ENCODE assay signal across 22 cellular contexts in the genomic region with DNA sequence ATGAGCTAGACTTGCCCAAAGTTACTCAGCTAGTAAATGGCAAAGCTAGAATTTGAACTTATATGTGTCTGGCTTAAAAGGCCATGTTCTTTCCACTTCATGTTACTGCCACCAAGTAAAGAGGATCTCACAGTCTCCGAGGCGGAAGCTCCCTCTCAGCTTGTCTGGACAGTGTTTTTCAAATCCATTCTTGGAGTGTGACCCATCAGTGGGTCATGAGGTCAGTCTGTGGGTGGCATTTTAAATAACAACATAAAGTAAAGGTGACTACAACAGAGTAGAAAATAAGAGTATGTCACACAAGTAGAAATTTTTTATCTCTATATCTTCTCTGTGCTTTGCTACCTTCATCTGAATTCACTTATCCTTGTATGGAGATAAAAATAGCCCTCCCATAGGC. TPM values are rescaled to one million over a fixed set of nuclear protein-coding genes. Genes with fewer than 3 reads are reported as not detected.
DNase-seq lines count a peak whose midpoint lies in the region; FAIRE-seq and TF ChIP-seq lines count a peak whose summit lies in the region.
"Had no signal": no experiment of that assay in that cellular context is flagged by ENCODE, and none has a peak within 500 bp of the region (broad histone marks: within the 10 kb centered on the region; RNA-seq: fewer than 3 reads in every experiment).

No MANE protein-coding gene starts in this region.

- H3K9me3 ChIP-seq in astrocyte (ENCODE audit: insufficient read depth, low read depth, low read length) (no peaks in the 10 kb centered on the region), tibial nerve (no peaks in the 10 kb centered on the region)
- H3K9me3 ChIP-seq: A549, BLaER1, Caco-2 had no signal

- no peak overlapping the region for H3K23ac ChIP-seq in mesendoderm (ENCODE audit: low read length)

- H3K4me3 ChIP-seq in BJ (ENCODE audit: low read depth, low read length), result no peak overlapping the region
- H3K4me3 ChIP-seq in HFF-Myc (replicated peaks; ENCODE audit: low read depth, low read length), result no peak overlapping the region
- H3K4me3 ChIP-seq in astrocyte (ENCODE audit: insufficient read depth, low read depth, low read length), result no peak overlapping the region
- H3K4me3 ChIP-seq in mesendoderm (ENCODE audit: low read length), result no peak overlapping the region
- no peak overlapping the region for H3K4me3 ChIP-seq in tibial nerve
- H3K4me3 ChIP-seq: A549, BLaER1 had no signal

- TF ChIP-seq POLR2A in tibial nerve (IDR thresholded peaks at IDR 0.05), result no peak

- TF ChIP-seq CTCF in BJ (IDR thresholded peaks at IDR 0.05; ENCODE audit: insufficient read depth, low read depth, low read length), result no peak
- no peak for TF ChIP-seq CTCF in HFF-Myc (IDR thresholded peaks at IDR 0.05; ENCODE audit: low read depth, low read length, missing control alignments)
- no peak for TF ChIP-seq CTCF in astrocyte (IDR thresholded peaks at IDR 0.05; ENCODE audit: insufficient read depth, low read depth, low read length)
- no peak for TF ChIP-seq CTCF in tibial nerve (IDR thresholded peaks at IDR 0.05)

- H3K27ac ChIP-seq in astrocyte (ENCODE audit: low read depth, low read length), result no peak overlapping the region
- no peak overlapping the region for H3K27ac ChIP-seq in mesendoderm (ENCODE audit: low read depth, low read length)
- no peak overlapping the region for H3K27ac ChIP-seq in tibial nerve
- H3K27ac ChIP-seq: A549, BLaER1, C4-2B had no signal

- no peak overlapping the region for H3K9ac ChIP-seq in astrocyte (ENCODE audit: low read length)
- no peak overlapping the region for H3K9ac ChIP-seq in mesendoderm (ENCODE audit: low read length)
- H3K9ac ChIP-seq: BLaER1 had no signal

- H3K9me3 Mint-ChIP-seq in astrocyte (ENCODE audit: unreplicated experiment), result no peaks in the 10 kb centered on the region
- H3K9me3 Mint-ChIP-seq: CD8-positive, alpha-beta T cell had no signal

- no peak overlapping the region for H3K4ac ChIP-seq in mesendoderm (ENCODE audit: low read depth, low read length)

- DNase-seq in BJ (ENCODE audit: low read depth) (peak; percentile 65), HFF-Myc (ENCODE audit: extremely low read depth, low read depth) (peak; percentile 16), astrocyte (ENCODE audit: low read depth) (no peak), mesendoderm (no peak), T-helper 9 cell (no peak), dedifferentiated amniotic fluid mesenchymal stem cell (ENCODE audit: extremely low spot score) (no peak), tibial nerve (ENCODE audit: low spot score in 2 of 2) (no peak)
- DNase-seq: 8988T; ACHN; Caco-2; CD4-positive, CD25-positive, alpha-beta regulatory T cell; CD8-positive, alpha-beta T cell; DMS79; GF-D8; H7; HCEC 1CT had no signal

- TF ChIP-seq EP300 in tibial nerve (IDR thresholded peaks at IDR 0.05), result no peak

- no peak overlapping the region for H3K4me3 Mint-ChIP-seq in astrocyte (ENCODE audit: unreplicated experiment)
- H3K4me3 Mint-ChIP-seq: CD4-positive, CD25-positive, alpha-beta regulatory T cell; CD8-positive, alpha-beta T cell had no signal

- CTCF ChIA-PET in BJ (lab: Yijun Ruan, JAX), result no interaction called here

- H3K18ac ChIP-seq in mesendoderm (ENCODE audit: low read length), result no peak overlapping the region

- no peak overlapping the region for H4K5ac ChIP-seq in mesendoderm (ENCODE audit: low read length)

- H3K36me3 ChIP-seq in BJ (ENCODE audit: control insufficient read depth, insufficient read depth, low read length) (no peaks in the 10 kb centered on the region), astrocyte (ENCODE audit: insufficient read depth, low read length) (no peaks in the 10 kb centered on the region), mesendoderm (ENCODE audit: control insufficient read depth, insufficient read depth, low read length) (no peaks in the 10 kb centered on the region), tibial nerve (no peaks in the 10 kb centered on the region)
- H3K36me3 ChIP-seq: BLaER1 had no signal

- peaks cover 7% of the 10 kb centered on the region for H3K27me3 Mint-ChIP-seq in astrocyte (ENCODE audit: low read depth, unreplicated experiment)

- H3K27me3 ChIP-seq in BJ (ENCODE audit: control insufficient read depth, insufficient read depth, low read length) (peaks cover 2% of the 10 kb centered on the region; the same call in 1 of the 2 replicates), astrocyte (ENCODE audit: insufficient read depth, low read length) (no peaks in the 10 kb centered on the region), mesendoderm (ENCODE audit: insufficient read depth, low read length, poor library complexity) (no peaks in the 10 kb centered on the region), tibial nerve (no peaks in the 10 kb centered on the region)
- H3K27me3 ChIP-seq: BLaER1 had no signal

- no peak overlapping the region for H2AFZ ChIP-seq in astrocyte (ENCODE audit: low read depth, low read length)

- peak overlapping the region; percentile 17 for H3K4me2 ChIP-seq in astrocyte (ENCODE audit: low read length)
- no peak overlapping the region for H3K4me2 ChIP-seq in mesendoderm (ENCODE audit: low read length)
- H3K4me2 ChIP-seq: A549, BLaER1 had no signal

- peak overlapping the region; percentile 55 for H2AK5ac ChIP-seq in mesendoderm (ENCODE audit: low read length)

- FAIRE-seq in astrocyte (lab: Jason Lieb, UNC), result no peak
- FAIRE-seq: A549, GM12891, H1 had no signal

- POLR2A ChIA-PET in BJ (lab: Charles Lee), result no interaction called here

- H2BK120ac ChIP-seq in mesendoderm (ENCODE audit: low read depth, low read length), result no peak overlapping the region

- H3K4me1 Mint-ChIP-seq in astrocyte (ENCODE audit: low read depth, unreplicated experiment), result peaks cover 16% of the 10 kb centered on the region
- H3K4me1 Mint-ChIP-seq: CD4-positive, CD25-positive, alpha-beta regulatory T cell had no signal

- H3K79me2 ChIP-seq in astrocyte (ENCODE audit: insufficient read depth, low read length) (peaks cover 3% of the 10 kb centered on the region), mesendoderm (ENCODE audit: control insufficient read depth, insufficient read depth, low read length) (no peaks in the 10 kb centered on the region)

- H3K4me1 ChIP-seq in astrocyte (ENCODE audit: insufficient read depth, low read length) (peaks cover 13% of the 10 kb centered on the region), mesendoderm (ENCODE audit: control insufficient read depth, low read depth, low read length) (peaks cover 8% of the 10 kb centered on the region), tibial nerve (no peaks in the 10 kb centered on the region)
- H3K4me1 ChIP-seq: A549, BLaER1, Caco-2 had no signal

- no peak overlapping the region for H3K27ac Mint-ChIP-seq in astrocyte (ENCODE audit: unreplicated experiment)
- H3K27ac Mint-ChIP-seq: CD4-positive, CD25-positive, alpha-beta regulatory T cell; CD8-positive, alpha-beta T cell had no signal

- H3K56ac ChIP-seq in mesendoderm (ENCODE audit: low read length), result no peak overlapping the region

- H3K36me3 Mint-ChIP-seq in astrocyte (ENCODE audit: low read depth, unreplicated experiment), result peaks cover 3% of the 10 kb centered on the region
- H3K36me3 Mint-ChIP-seq: CD4-positive, CD25-positive, alpha-beta regulatory T cell; CD8-positive, alpha-beta T cell had no signal

- H4K8ac ChIP-seq in mesendoderm (ENCODE audit: low read depth, low read length), result no peak overlapping the region

- H4K20me1 ChIP-seq in astrocyte (ENCODE audit: insufficient read depth, low read length), result peaks cover 17% of the 10 kb centered on the region
- H4K20me1 ChIP-seq: BLaER1 had no signal

- H2BK5ac ChIP-seq in mesendoderm (ENCODE audit: low read length), result peak overlapping the region; percentile 55

- H2BK15ac ChIP-seq in mesendoderm (replicated peaks; ENCODE audit: low read depth), result no peak overlapping the region

- no CpG with 5 or more reads among the region's 2 CpGs for WGBS in mesendoderm (ENCODE audit: extremely low coverage, insufficient coverage, low lambda C conversion rate)
- WGBS in tibial nerve, 2 donors, result 68 to 73% methylated on average over 2 of the region's 2 CpGs

- no peaks in the 10 kb centered on the region for H3K79me1 ChIP-seq in mesendoderm (ENCODE audit: low read length)

RNA-seq across cellular contexts. Expression of gene HMGB4, which starts 3.2 kb away (rescaled TPM):
- polyA plus RNA-seq in BJ (2011; rRNA removed), result not detected in 2 replicates
- polyA minus RNA-seq in BJ (2011; rRNA and poly(A)+ RNA removed), result not detected in 2 replicates
- total RNA-seq in astrocyte (not detected in 2 replicates), tibial nerve (not detected)
- 0.01 TPM for polyA plus RNA-seq in mesendoderm (2013, experiment 1 of 2)
- 0.03 TPM for polyA plus RNA-seq in mesendoderm (2013, experiment 2 of 2)
- total RNA-seq: Caco-2; CD4-positive, CD25-positive, alpha-beta regulatory T cell; CD8-positive, alpha-beta T cell; G401; H1; H7 had no signal
- polyA plus RNA-seq: A549; CD4-positive, CD25-positive, alpha-beta regulatory T cell; H1 had no signal

Comparison
In these comparisons a context has a peak if more than half of its experiments do, and no peak if none do; other contexts are left out.
1. DNase-seq: peak in BJ (single experiment) and HFF-Myc (single experiment); none in astrocyte (single experiment), mesendoderm (single experiment), T-helper 9 cell (single experiment), dedifferentiated amniotic fluid mesenchymal stem cell (single experiment) and tibial nerve (0 of 2).